ENCODE assay signal across 15 cellular contexts in genomic region chr11:43145653-43146052, GRCh38.
DNase-seq lines count a peak whose midpoint lies in the region; ATAC-seq and TF ChIP-seq lines count a peak whose summit lies in the region.
"Had no signal": no experiment of that assay in that cellular context is flagged by ENCODE, and none has a peak within 500 bp of the region (broad histone marks: within the 10 kb centered on the region; RNA-seq: fewer than 3 reads in every experiment).

No MANE protein-coding gene starts in this region.

- no peak for TF ChIP-seq CTCF in progenitor cell of endocrine pancreas (IDR thresholded peaks at IDR 0.05; ENCODE audit: unreplicated experiment)

- H3K27ac Mint-ChIP-seq in activated naive CD8-positive, alpha-beta T cell treated with anti-CD3 and anti-CD28 coated beads for 36 hours = peak overlapping the region; percentile 40
- H3K27ac Mint-ChIP-seq in activated naive CD8-positive, alpha-beta T cell treated with anti-CD3 and anti-CD28 coated beads, Interleukin-2, amount 50 U/mL, for 24 hours = no peak overlapping the region
- H3K27ac Mint-ChIP-seq in stimulated activated memory B cell treated with anti-CD40 and anti-IgM and Interleukin-4, amounts not matched to agents 10 μg/mL and 1 μg/mL and 100 μg/mL, for 72 hours = no peak overlapping the region
- H3K27ac Mint-ChIP-seq in progenitor cell of endocrine pancreas = no peak overlapping the region

- peaks cover 5% of the 10 kb centered on the region for H3K9me3 Mint-ChIP-seq in activated naive CD8-positive, alpha-beta T cell treated with anti-CD3 and anti-CD28 coated beads for 36 hours
- H3K9me3 Mint-ChIP-seq in activated naive CD8-positive, alpha-beta T cell treated with anti-CD3 and anti-CD28 coated beads, Interleukin-2, amount 50 U/mL, for 24 hours = peaks cover 14% of the 10 kb centered on the region
- H3K9me3 Mint-ChIP-seq in stimulated activated memory B cell treated with anti-CD40 and anti-IgM and Interleukin-4, amounts not matched to agents 10 μg/mL and 1 μg/mL and 100 μg/mL, for 72 hours = peaks cover 10% of the 10 kb centered on the region
- peaks cover 7% of the 10 kb centered on the region for H3K9me3 Mint-ChIP-seq in progenitor cell of endocrine pancreas (ENCODE audit: low read depth)

- H3K4me1 Mint-ChIP-seq in activated naive CD8-positive, alpha-beta T cell treated with anti-CD3 and anti-CD28 coated beads for 36 hours = no peaks in the 10 kb centered on the region
- no peaks in the 10 kb centered on the region for H3K4me1 Mint-ChIP-seq in activated naive CD8-positive, alpha-beta T cell treated with anti-CD3 and anti-CD28 coated beads, Interleukin-2, amount 50 U/mL, for 24 hours
- no peaks in the 10 kb centered on the region for H3K4me1 Mint-ChIP-seq in stimulated activated memory B cell treated with anti-CD40 and anti-IgM and Interleukin-4, amounts not matched to agents 10 μg/mL and 1 μg/mL and 100 μg/mL, for 72 hours
- no peaks in the 10 kb centered on the region for H3K4me1 Mint-ChIP-seq in progenitor cell of endocrine pancreas (ENCODE audit: low read depth)

- no peaks in the 10 kb centered on the region for H3K36me3 Mint-ChIP-seq in activated naive CD8-positive, alpha-beta T cell treated with anti-CD3 and anti-CD28 coated beads for 36 hours
- H3K36me3 Mint-ChIP-seq in activated naive CD8-positive, alpha-beta T cell treated with anti-CD3 and anti-CD28 coated beads, Interleukin-2, amount 50 U/mL, for 24 hours (ENCODE audit: low read depth) = no peaks in the 10 kb centered on the region
- no peaks in the 10 kb centered on the region for H3K36me3 Mint-ChIP-seq in stimulated activated memory B cell treated with anti-CD40 and anti-IgM and Interleukin-4, amounts not matched to agents 10 μg/mL and 1 μg/mL and 100 μg/mL, for 72 hours
- H3K36me3 Mint-ChIP-seq in progenitor cell of endocrine pancreas (ENCODE audit: insufficient read depth) = no peaks in the 10 kb centered on the region

- no peak overlapping the region for H3K4me3 Mint-ChIP-seq in activated naive CD8-positive, alpha-beta T cell treated with anti-CD3 and anti-CD28 coated beads for 36 hours
- no peak overlapping the region for H3K4me3 Mint-ChIP-seq in activated naive CD8-positive, alpha-beta T cell treated with anti-CD3 and anti-CD28 coated beads, Interleukin-2, amount 50 U/mL, for 24 hours
- no peak overlapping the region for H3K4me3 Mint-ChIP-seq in stimulated activated memory B cell treated with anti-CD40 and anti-IgM and Interleukin-4, amounts not matched to agents 10 μg/mL and 1 μg/mL and 100 μg/mL, for 72 hours
- no peak overlapping the region for H3K4me3 Mint-ChIP-seq in progenitor cell of endocrine pancreas (ENCODE audit: low read depth)

- no peak for ATAC-seq in activated naive CD8-positive, alpha-beta T cell treated with anti-CD3 and anti-CD28 coated beads, Interleukin-2, amount 50 U/mL, for 24 hours
- ATAC-seq in GM21619 (IDR thresholded peaks at IDR 0.05; ENCODE audit: unreplicated experiment) (peak; percentile 86), HG03103 (IDR thresholded peaks at IDR 0.05; ENCODE audit: low read depth, unreplicated experiment) (peak; percentile 72)
- ATAC-seq in stimulated activated memory B cell treated with anti-CD40 and anti-IgM and Interleukin-4, amounts not matched to agents 10 μg/mL and 1 μg/mL and 100 μg/mL, for 72 hours = peak; percentile 39
- ATAC-seq: foreskin keratinocyte had no signal

- no peaks in the 10 kb centered on the region for H3K27me3 Mint-ChIP-seq in activated naive CD8-positive, alpha-beta T cell treated with anti-CD3 and anti-CD28 coated beads for 36 hours
- H3K27me3 Mint-ChIP-seq in activated naive CD8-positive, alpha-beta T cell treated with anti-CD3 and anti-CD28 coated beads, Interleukin-2, amount 50 U/mL, for 24 hours = peaks cover 2% of the 10 kb centered on the region
- no peaks in the 10 kb centered on the region for H3K27me3 Mint-ChIP-seq in stimulated activated memory B cell treated with anti-CD40 and anti-IgM and Interleukin-4, amounts not matched to agents 10 μg/mL and 1 μg/mL and 100 μg/mL, for 72 hours
- H3K27me3 Mint-ChIP-seq in progenitor cell of endocrine pancreas = no peaks in the 10 kb centered on the region

- peak; percentile 1 for DNase-seq in activated naive CD8-positive, alpha-beta T cell treated with anti-CD3 and anti-CD28 coated beads for 36 hours
- DNase-seq in activated naive CD8-positive, alpha-beta T cell treated with anti-CD3 and anti-CD28 coated beads, Interleukin-2, amount 50 U/mL, for 24 hours = no peak
- DNase-seq in SK-N-DZ (ENCODE audit: low spot score) (no peak), NCI-H510A treated with DMSO at 0.1 percent for 48 hours (lab: John Stamatoyannopoulos, UW) (no peak), progenitor cell of endocrine pancreas (ENCODE audit: low spot score, unreplicated experiment) (no peak)
- DNase-seq: activated naive CD4-positive, alpha-beta T cell treated with anti-CD3 and anti-CD28 coated beads, Interleukin-2, amount 50 U/mL, for 16 hours; colonic mucosa; foreskin keratinocyte; NCI-H1417 treated with DMSO at 0.1 percent for 48 hours; nucleus accumbens; Peyer's patch; WERI-Rb-1 had no signal
